Comparison of ENCODE assay signal across 9 cellular contexts in genomic region chr7:21542891-21543527, GRCh38. TPM values are rescaled to one million over a fixed set of nuclear protein-coding genes. Genes with fewer than 3 reads are reported as not detected.
A peak's percentile ranks its signal among the peaks of the same experiment; 100 is the strongest.
DNase-seq lines count a peak whose midpoint lies in the region; ATAC-seq and TF ChIP-seq lines count a peak whose summit lies in the region.
"Had no signal": no experiment of that assay in that cellular context is flagged by ENCODE, and none has a peak within 500 bp of the region (broad histone marks: within the 10 kb centered on the region; RNA-seq: fewer than 3 reads in every experiment).

TSS of gene DNAH11 (plus strand) at chr7:21543039. CDS start at chr7:21543246, 207 bp downstream.

- no peaks in the 10 kb centered on the region for H4K20me1 ChIP-seq in KMS-11 (ENCODE audit: insufficient read depth)

- intact Hi-C loops in A673 (cut with micrococcal nuclease; ENCODE audit: unreplicated experiment) (loop anchor here (10.0 kb wide), 1 partner anchor 542 kb away; no protein-coding TSS in a partner anchor), spleen (cut with DNase I; ENCODE audit: low total_unique reads) (no loop called here)

- WGBS in spleen, 5 donors, result 1 to 9% (median 1%) methylated on average over 29 to 66 of the region's 66 CpGs

- H3K9me3 ChIP-seq in A673 (ENCODE audit: low read depth, low read length, poor library complexity, severe bottlenecking), result no peaks in the 10 kb centered on the region
- no peaks in the 10 kb centered on the region for H3K9me3 ChIP-seq in iPS-18a (ENCODE audit: control insufficient read depth, low read depth, low read length)
- H3K9me3 ChIP-seq in spleen, result no peaks in the 10 kb centered on the region

- H3K27me3 ChIP-seq in A673 (replicated peaks; ENCODE audit: insufficient read depth, low read depth, low read length, poor library complexity) (peaks cover 100% of the 10 kb centered on the region), KMS-11 (ENCODE audit: insufficient read depth, low read depth) (no peaks in the 10 kb centered on the region; the same call in 1 of the 2 replicates), iPS-18a (ENCODE audit: control insufficient read depth, insufficient read depth, low read length) (peaks cover 37% of the 10 kb centered on the region), spleen (replicated peaks in 1 of 7) (peaks cover 0 to 76% (median 44%) of the 10 kb centered on the region in 7 donors)

- H3K36me3 ChIP-seq in A673 (ENCODE audit: insufficient read depth, low read length, poor library complexity, severe bottlenecking) (no peaks in the 10 kb centered on the region), KMS-11 (ENCODE audit: insufficient read depth) (no peaks in the 10 kb centered on the region), iPS-18a (ENCODE audit: control insufficient read depth, low read depth, low read length) (no peaks in the 10 kb centered on the region), spleen (no peaks in the 10 kb centered on the region)

- peak within 1 kb of the TSS; percentile 14 for H3K4me3 ChIP-seq in A673 (ENCODE audit: low read depth, low read length, poor library complexity, severe bottlenecking)
- H3K4me3 ChIP-seq in KMS-11 (IDR thresholded peaks at IDR 0.05; ENCODE audit: insufficient read depth, low read depth, low read length), result no peak within 1 kb of the TSS
- H3K4me3 ChIP-seq in iPS-18a (ENCODE audit: low read length), result peak within 1 kb of the TSS; percentile 74
- H3K4me3 ChIP-seq in spleen, result peak within 1 kb of the TSS in 7 of 8 donors; percentile 22 to 66 (median 37)

- peak; percentile 86 for ATAC-seq in GM18498 (IDR thresholded peaks at IDR 0.05; ENCODE audit: unreplicated experiment)
- no peak for ATAC-seq in GM21717 (IDR thresholded peaks at IDR 0.05; ENCODE audit: unreplicated experiment)

- H3K9ac ChIP-seq in KMS-11 (peak within 1 kb of the TSS; percentile 44; the same call in 1 of the 2 replicates), iPS-18a (ENCODE audit: low read length) (peak within 1 kb of the TSS; percentile 56)

- peak within 1 kb of the TSS; percentile 84 for H3K4me2 ChIP-seq in KMS-11

- no peak for TF ChIP-seq POLR2A in spleen (IDR thresholded peaks at IDR 0.05)

- no peaks in the 10 kb centered on the region for H3K79me2 ChIP-seq in KMS-11 (ENCODE audit: insufficient read depth, low read depth)

- no peak for TF ChIP-seq CTCF in A673 (conservative IDR thresholded peaks at IDR 0.05; ENCODE audit: low read depth, low read length)
- no peak for TF ChIP-seq CTCF in KMS-11 (conservative IDR thresholded peaks at IDR 0.05; ENCODE audit: low read depth, low read length)
- TF ChIP-seq CTCF in spleen (IDR thresholded peaks at IDR 0.05 in 8 of 11, conservative IDR thresholded peaks at IDR 0.05 in 3 of 11), result no peak

- H3K27ac ChIP-seq in A673 (ENCODE audit: low read depth, low read length, poor library complexity, severe bottlenecking) (no peak within 1 kb of the TSS), KMS-11 (no peak within 1 kb of the TSS), iPS-18a (ENCODE audit: low read length) (no peak within 1 kb of the TSS), spleen (no peak within 1 kb of the TSS)
- H3K27ac ChIP-seq: epithelial cell of prostate had no signal

- CTCF ChIA-PET in A673 (lab: Charles Lee), result no interaction called here

- DNase-seq in A673 (ENCODE audit: low spot score) (peak; percentile 15), amniotic epithelial cell (ENCODE audit: low read depth) (peak; percentile 10), spleen (peak; percentile 77)
- no peak for DNase-seq in effector CD8-positive, alpha-beta T cell (lab: John Stamatoyannopoulos, UW)

- POLR2A ChIA-PET in A673 (lab: Charles Lee; ENCODE audit: low non-redundant PET), result no interaction called here

- H3K4me1 ChIP-seq in A673 (ENCODE audit: insufficient read depth, low read length, poor library complexity, severe bottlenecking), result no peaks in the 10 kb centered on the region
- H3K4me1 ChIP-seq in KMS-11 (ENCODE audit: low read depth, poor library complexity, severe bottlenecking), result peaks cover 15% of the 10 kb centered on the region
- H3K4me1 ChIP-seq in iPS-18a (ENCODE audit: control insufficient read depth, low read depth, low read length), result peaks cover 40% of the 10 kb centered on the region
- H3K4me1 ChIP-seq in spleen, result peaks cover 12 to 17% (median 15%) of the 10 kb centered on the region in 6 donors

- H2AFZ ChIP-seq in KMS-11 (ENCODE audit: low read depth), result peak within 1 kb of the TSS; percentile 92

- no TSS peak for BruUV-seq in A673 (replicated peaks; lab: Mats Ljungman, UMichigan)

RNA-seq across cellular contexts. Expression of gene DNAH11, which starts in this region (rescaled TPM):
- 0.15 and 0.54 TPM in 2 replicates for total RNA-seq in A673 (2021)
- 1 to 10 TPM in 5 of 7 donors, under 1 TPM in 2; 0.30 to 2.1 (median 1.1) TPM for total RNA-seq in spleen
- under 1 TPM; 0.28 to 0.41 (median 0.32) TPM for polyA plus RNA-seq in spleen

Comparison
In these comparisons a context has a peak if more than half of its experiments do, and no peak if none do; other contexts are left out.
1. Peak in DNase-seq and H3K4me3 ChIP-seq in A673; RNA of the gene not detected or under 1 TPM.